ENCODE assay signal across 8 cellular contexts in the genomic region with DNA sequence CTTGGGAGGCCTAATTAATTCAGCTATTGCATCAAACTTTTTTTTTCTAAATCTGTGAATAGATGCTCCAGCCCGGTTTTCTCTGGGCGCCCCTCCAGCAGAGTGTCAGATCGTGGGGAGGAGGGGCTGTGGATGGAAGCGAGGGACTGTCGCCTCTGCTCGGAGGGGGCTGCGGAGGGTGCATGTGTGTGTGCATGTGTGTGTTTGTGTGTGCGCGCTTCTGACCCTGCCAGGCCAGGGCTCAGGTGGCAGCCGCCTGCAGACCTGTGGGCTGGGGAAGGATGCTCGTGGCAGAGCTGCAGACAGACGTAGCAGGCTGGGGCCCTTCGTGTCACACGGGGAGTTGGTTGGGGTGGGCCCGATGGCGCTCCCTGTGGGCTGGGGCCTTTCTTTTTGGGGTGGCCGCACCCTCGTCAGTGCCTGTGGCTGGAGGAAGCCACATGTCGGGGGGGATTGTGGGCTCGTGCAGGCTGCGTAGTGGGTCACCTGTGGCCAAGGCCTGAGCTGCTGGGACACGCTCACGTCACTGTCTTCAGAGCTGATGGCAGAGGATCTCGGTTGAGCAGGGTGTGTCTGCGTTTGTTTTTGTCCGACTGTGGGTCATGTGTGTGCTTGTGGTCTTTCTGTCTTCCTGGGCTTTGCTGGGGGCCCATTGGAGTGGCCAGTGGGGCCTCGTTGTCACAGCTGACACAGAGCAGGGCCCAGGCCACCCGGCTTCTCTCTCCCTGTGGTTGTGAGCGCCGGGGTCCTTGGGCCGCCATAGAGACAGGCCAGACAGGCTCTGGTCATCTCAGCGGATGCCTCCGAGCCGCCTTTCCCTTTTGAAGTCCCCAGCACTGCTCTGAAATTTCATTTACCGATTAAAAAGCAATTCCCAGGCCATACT. TPM values are rescaled to one million over a fixed set of nuclear protein-coding genes. Genes with fewer than 3 reads are reported as not detected.
DNase-seq lines count a peak whose midpoint lies in the region; ATAC-seq and TF ChIP-seq lines count a peak whose summit lies in the region.

No MANE protein-coding gene starts in this region.

- BruUV-seq in OCI-LY7 (replicated peaks; lab: Mats Ljungman, UMichigan) = no TSS peak

- peak overlapping the region; percentile 71 for H3K4me2 ChIP-seq in OCI-LY7 (ENCODE audit: low read length)

- peak overlapping the region; percentile 90 for H3K9ac ChIP-seq in adipocyte (ENCODE audit: low read length)

- H3K9me2 ChIP-seq in OCI-LY7 (ENCODE audit: insufficient read depth, low read length) = no peaks in the 10 kb centered on the region

- CTCF ChIA-PET in OCI-LY7 (lab: Charles Lee; ENCODE audit: unreplicated experiment) = no interaction called here

- peak; percentile 15 for DNase-seq in AG10803 (ENCODE audit: low read depth)
- DNase-seq in OCI-LY7 (ENCODE audit: low spot score) = no peak
- DNase-seq in adipocyte (ENCODE audit: low read depth) = peak; percentile 49
- DNase-seq in hypothalamus (lab: John Stamatoyannopoulos, UW) = peak in 37 of 51 donors; percentile 26 to 79 (median 61)
- no peak for DNase-seq in skeletal muscle cell (ENCODE audit: low read depth)
- no peak for DNase-seq in NCI-H1417 treated with DMSO at 0.1 percent for 48 hours (lab: John Stamatoyannopoulos, UW)

- no peak overlapping the region for H2AFZ ChIP-seq in OCI-LY7 (ENCODE audit: low read length)

- TF ChIP-seq CTCF in AG10803 (conservative IDR thresholded peaks at IDR 0.05; ENCODE audit: low read length) (no peak), OCI-LY7 (conservative IDR thresholded peaks at IDR 0.05; ENCODE audit: low read length) (no peak)

- H4K20me1 ChIP-seq in OCI-LY7 (ENCODE audit: insufficient read depth, low read length) = no peaks in the 10 kb centered on the region

- POLR2A ChIA-PET in OCI-LY7 (lab: Charles Lee) = interaction anchor here (1.0 kb wide), 1 partner anchor 70 kb away, joined by 3 read pairs; no protein-coding TSS in a partner anchor

- H3K4me1 ChIP-seq in OCI-LY7 (ENCODE audit: insufficient read depth, low read length, poor library complexity, severe bottlenecking) (peaks cover 41% of the 10 kb centered on the region), adipocyte (ENCODE audit: control insufficient read depth, insufficient read depth, low read length) (peaks cover 47% of the 10 kb centered on the region)

- intact Hi-C loops in OCI-LY7 (cut with micrococcal nuclease; ENCODE audit: unreplicated experiment) = no loop called here

- H3K79me2 ChIP-seq in OCI-LY7 (ENCODE audit: insufficient read depth, low read depth, low read length) = no peaks in the 10 kb centered on the region

- H3K27ac ChIP-seq in OCI-LY7 (ENCODE audit: low read depth, low read length, poor library complexity, severe bottlenecking) = no peak overlapping the region

- H3K4me3 ChIP-seq in AG10803 (ENCODE audit: low read length) = peak overlapping the region; percentile 88
- H3K4me3 ChIP-seq in OCI-LY7 (ENCODE audit: low read depth, low read length, poor library complexity, severe bottlenecking) = peak overlapping the region; percentile 61
- peak overlapping the region; percentile 92 for H3K4me3 ChIP-seq in adipocyte (ENCODE audit: low read length)
- H3K4me3 ChIP-seq in skeletal muscle cell (ENCODE audit: low read depth, low read length) = peak overlapping the region; percentile 76

- H3K36me3 ChIP-seq in OCI-LY7 (ENCODE audit: insufficient read depth, low read length) (no peaks in the 10 kb centered on the region), adipocyte (ENCODE audit: control insufficient read depth, insufficient read depth, low read length, severe bottlenecking) (no peaks in the 10 kb centered on the region)

- ATAC-seq in GM21737 (IDR thresholded peaks at IDR 0.05; ENCODE audit: unreplicated experiment) = no peak
- ATAC-seq in HG03442 (IDR thresholded peaks at IDR 0.05; ENCODE audit: unreplicated experiment) = no peak

- H3K27me3 ChIP-seq in adipocyte (replicated peaks; ENCODE audit: control insufficient read depth, insufficient read depth, low read length) = no peaks in the 10 kb centered on the region

- no peaks in the 10 kb centered on the region for H3K9me3 ChIP-seq in OCI-LY7 (ENCODE audit: low read length)
- no peaks in the 10 kb centered on the region for H3K9me3 ChIP-seq in adipocyte (ENCODE audit: control insufficient read depth, low read length)

RNA-seq across cellular contexts. Expression of gene SKI, which starts 2.9 kb away (rescaled TPM):
- total RNA-seq in OCI-LY7 (2014; rRNA removed; shearing (Covaris generic)) = 3.4 and 4.7 TPM in 2 replicates
- total RNA-seq in OCI-LY7 (2022) = 10.0 and 11.7 TPM in 2 replicates

RNA-seq across cellular contexts. Expression of gene FAAP20, which starts 36.5 kb away (rescaled TPM):
- total RNA-seq in OCI-LY7 (2014; rRNA removed; shearing (Covaris generic)) = 25.7 and 47.4 TPM in 2 replicates
- 55.4 and 55.7 TPM in 2 replicates for total RNA-seq in OCI-LY7 (2022)

Comparison
In these comparisons a context has a peak if more than half of its experiments do, and no peak if none do; other contexts are left out.
1. DNase-seq: peak in AG10803 (single experiment), adipocyte (single experiment) and hypothalamus (37 of 51); none in OCI-LY7 (single experiment), skeletal muscle cell (single experiment) and NCI-H1417 treated with DMSO at 0.1 percent for 48 hours (single experiment).
2. Peak in every context shown above with its lines, with median percentiles within 50 percentile points of each other: H3K4me3 ChIP-seq.